Comparison of ENCODE assay signal across 1 cellular context in genomic region chr9:69141851-69142250, GRCh38.
TF ChIP-seq lines count a peak whose summit lies in the region.

No MANE protein-coding gene starts in this region.

TF ChIP-seq in IMR-90, 13 proteins besides CTCF, POLR2A, EP300 and RAD21 (continued from another document):
- TF ChIP-seq ELK1 (IDR thresholded peaks at IDR 0.05; ENCODE audit: borderline replicate concordance, low read depth, low read length) (no peak), CHD1 (IDR thresholded peaks at IDR 0.05; ENCODE audit: low read depth, low read length) (no peak), RCOR1 (IDR thresholded peaks at IDR 0.05; ENCODE audit: insufficient replicate concordance, low read length) (no peak)
